In the genomic region with DNA sequence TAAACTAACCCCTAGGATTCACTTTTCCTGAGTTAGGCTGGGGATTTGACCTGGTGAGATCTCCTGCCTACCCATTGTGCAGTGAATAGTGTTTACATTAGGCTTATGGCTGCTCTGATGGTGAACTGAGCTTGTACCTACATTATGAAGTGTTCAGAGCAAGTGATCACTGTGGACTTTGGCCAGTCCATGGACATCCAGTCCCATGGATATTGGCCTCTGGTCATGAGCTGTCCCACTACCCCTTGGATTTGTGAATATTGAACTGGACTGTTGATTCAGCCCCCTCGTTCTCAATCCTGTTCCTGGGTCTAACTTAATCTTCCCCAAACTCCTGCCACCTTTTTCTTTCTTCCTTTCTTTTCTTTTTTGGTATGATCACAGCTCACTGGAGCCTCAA, we compare ENCODE assay signal across 1 cellular context.
TF ChIP-seq lines count a peak whose summit lies in the region.

No MANE protein-coding gene starts in this region.

TF ChIP-seq in HepG2, 621 proteins besides CTCF, POLR2A, EP300 and RAD21 (continued from another document and continues in another):
- TF ChIP-seq, protein P1, sequence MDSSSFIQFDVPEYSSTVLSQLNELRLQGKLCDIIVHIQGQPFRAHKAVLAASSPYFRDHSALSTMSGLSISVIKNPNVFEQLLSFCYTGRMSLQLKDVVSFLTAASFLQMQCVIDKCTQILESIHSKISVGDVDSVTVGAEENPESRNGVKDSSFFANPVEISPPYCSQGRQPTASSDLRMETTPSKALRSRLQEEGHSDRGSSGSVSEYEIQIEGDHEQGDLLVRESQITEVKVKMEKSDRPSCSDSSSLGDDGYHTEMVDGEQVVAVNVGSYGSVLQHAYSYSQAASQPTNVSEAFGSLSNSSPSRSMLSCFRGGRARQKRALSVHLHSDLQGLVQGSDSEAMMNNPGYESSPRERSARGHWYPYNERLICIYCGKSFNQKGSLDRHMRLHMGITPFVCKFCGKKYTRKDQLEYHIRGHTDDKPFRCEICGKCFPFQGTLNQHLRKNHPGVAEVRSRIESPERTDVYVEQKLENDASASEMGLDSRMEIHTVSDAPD (CRISPR knock-in tag; IDR thresholded peaks at IDR 0.05), result peak; percentile 80; the same call in 1 of the 2 replicates
- 0 out of 2 replicates have a peak, but pooled peaks have one; percentile 47 for TF ChIP-seq KLF15 (CRISPR knock-in tag; IDR thresholded peaks at IDR 0.05; ENCODE audit: borderline replicate concordance)
- TF ChIP-seq, protein P2, sequence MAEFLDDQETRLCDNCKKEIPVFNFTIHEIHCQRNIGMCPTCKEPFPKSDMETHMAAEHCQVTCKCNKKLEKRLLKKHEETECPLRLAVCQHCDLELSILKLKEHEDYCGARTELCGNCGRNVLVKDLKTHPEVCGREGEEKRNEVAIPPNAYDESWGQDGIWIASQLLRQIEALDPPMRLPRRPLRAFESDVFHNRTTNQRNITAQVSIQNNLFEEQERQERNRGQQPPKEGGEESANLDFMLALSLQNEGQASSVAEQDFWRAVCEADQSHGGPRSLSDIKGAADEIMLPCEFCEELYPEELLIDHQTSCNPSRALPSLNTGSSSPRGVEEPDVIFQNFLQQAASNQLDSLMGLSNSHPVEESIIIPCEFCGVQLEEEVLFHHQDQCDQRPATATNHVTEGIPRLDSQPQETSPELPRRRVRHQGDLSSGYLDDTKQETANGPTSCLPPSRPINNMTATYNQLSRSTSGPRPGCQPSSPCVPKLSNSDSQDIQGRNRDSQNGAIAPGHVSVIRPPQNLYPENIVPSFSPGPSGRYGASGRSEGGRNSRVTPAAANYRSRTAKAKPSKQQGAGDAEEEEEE (CRISPR knock-in tag; IDR thresholded peaks at IDR 0.05; ENCODE audit: borderline replicate concordance), result no peak; the same call in 1 of the 2 replicates
- TF ChIP-seq ZNF781 (CRISPR knock-in tag; IDR thresholded peaks at IDR 0.05; ENCODE audit: borderline replicate concordance, not compliant biosample characterization), result no peak
- TF ChIP-seq RBM39 (IDR thresholded peaks at IDR 0.05; ENCODE audit: low read depth, low read length, poor library complexity, severe bottlenecking), result no peak
- no peak for TF ChIP-seq ASH2L (IDR thresholded peaks at IDR 0.05; ENCODE audit: insufficient read length, low read depth, low read length)
- TF ChIP-seq NKX3-1 (CRISPR knock-in tag; IDR thresholded peaks at IDR 0.05), result no peak
- no peak for TF ChIP-seq ZNF337 (CRISPR knock-in tag; IDR thresholded peaks at IDR 0.05; ENCODE audit: borderline replicate concordance, low read depth)
- TF ChIP-seq RXRA (CRISPR knock-in tag; IDR thresholded peaks at IDR 0.05), result no peak; the same call in 1 of the 2 replicates
- TF ChIP-seq, protein P3, sequence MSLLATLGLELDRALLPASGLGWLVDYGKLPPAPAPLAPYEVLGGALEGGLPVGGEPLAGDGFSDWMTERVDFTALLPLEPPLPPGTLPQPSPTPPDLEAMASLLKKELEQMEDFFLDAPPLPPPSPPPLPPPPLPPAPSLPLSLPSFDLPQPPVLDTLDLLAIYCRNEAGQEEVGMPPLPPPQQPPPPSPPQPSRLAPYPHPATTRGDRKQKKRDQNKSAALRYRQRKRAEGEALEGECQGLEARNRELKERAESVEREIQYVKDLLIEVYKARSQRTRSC (CRISPR knock-in tag; IDR thresholded peaks at IDR 0.05; ENCODE audit: low read depth), result no peak
- TF ChIP-seq, protein P4, sequence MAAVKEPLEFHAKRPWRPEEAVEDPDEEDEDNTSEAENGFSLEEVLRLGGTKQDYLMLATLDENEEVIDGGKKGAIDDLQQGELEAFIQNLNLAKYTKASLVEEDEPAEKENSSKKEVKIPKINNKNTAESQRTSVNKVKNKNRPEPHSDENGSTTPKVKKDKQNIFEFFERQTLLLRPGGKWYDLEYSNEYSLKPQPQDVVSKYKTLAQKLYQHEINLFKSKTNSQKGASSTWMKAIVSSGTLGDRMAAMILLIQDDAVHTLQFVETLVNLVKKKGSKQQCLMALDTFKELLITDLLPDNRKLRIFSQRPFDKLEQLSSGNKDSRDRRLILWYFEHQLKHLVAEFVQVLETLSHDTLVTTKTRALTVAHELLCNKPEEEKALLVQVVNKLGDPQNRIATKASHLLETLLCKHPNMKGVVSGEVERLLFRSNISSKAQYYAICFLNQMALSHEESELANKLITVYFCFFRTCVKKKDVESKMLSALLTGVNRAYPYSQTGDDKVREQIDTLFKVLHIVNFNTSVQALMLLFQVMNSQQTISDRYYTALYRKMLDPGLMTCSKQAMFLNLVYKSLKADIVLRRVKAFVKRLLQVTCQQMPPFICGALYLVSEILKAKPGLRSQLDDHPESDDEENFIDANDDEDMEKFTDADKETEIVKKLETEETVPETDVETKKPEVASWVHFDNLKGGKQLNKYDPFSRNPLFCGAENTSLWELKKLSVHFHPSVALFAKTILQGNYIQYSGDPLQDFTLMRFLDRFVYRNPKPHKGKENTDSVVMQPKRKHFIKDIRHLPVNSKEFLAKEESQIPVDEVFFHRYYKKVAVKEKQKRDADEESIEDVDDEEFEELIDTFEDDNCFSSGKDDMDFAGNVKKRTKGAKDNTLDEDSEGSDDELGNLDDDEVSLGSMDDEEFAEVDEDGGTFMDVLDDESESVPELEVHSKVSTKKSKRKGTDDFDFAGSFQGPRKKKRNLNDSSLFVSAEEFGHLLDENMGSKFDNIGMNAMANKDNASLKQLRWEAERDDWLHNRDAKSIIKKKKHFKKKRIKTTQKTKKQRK (IDR thresholded peaks at IDR 0.05; ENCODE audit: low read length), result no peak
- TF ChIP-seq, protein P5, sequence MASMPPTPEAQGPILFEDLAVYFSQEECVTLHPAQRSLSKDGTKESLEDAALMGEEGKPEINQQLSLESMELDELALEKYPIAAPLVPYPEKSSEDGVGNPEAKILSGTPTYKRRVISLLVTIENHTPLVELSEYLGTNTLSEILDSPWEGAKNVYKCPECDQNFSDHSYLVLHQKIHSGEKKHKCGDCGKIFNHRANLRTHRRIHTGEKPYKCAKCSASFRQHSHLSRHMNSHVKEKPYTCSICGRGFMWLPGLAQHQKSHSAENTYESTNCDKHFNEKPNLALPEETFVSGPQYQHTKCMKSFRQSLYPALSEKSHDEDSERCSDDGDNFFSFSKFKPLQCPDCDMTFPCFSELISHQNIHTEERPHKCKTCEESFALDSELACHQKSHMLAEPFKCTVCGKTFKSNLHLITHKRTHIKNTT (CRISPR knock-in tag; IDR thresholded peaks at IDR 0.05), result no peak
- TF ChIP-seq, protein P6, sequence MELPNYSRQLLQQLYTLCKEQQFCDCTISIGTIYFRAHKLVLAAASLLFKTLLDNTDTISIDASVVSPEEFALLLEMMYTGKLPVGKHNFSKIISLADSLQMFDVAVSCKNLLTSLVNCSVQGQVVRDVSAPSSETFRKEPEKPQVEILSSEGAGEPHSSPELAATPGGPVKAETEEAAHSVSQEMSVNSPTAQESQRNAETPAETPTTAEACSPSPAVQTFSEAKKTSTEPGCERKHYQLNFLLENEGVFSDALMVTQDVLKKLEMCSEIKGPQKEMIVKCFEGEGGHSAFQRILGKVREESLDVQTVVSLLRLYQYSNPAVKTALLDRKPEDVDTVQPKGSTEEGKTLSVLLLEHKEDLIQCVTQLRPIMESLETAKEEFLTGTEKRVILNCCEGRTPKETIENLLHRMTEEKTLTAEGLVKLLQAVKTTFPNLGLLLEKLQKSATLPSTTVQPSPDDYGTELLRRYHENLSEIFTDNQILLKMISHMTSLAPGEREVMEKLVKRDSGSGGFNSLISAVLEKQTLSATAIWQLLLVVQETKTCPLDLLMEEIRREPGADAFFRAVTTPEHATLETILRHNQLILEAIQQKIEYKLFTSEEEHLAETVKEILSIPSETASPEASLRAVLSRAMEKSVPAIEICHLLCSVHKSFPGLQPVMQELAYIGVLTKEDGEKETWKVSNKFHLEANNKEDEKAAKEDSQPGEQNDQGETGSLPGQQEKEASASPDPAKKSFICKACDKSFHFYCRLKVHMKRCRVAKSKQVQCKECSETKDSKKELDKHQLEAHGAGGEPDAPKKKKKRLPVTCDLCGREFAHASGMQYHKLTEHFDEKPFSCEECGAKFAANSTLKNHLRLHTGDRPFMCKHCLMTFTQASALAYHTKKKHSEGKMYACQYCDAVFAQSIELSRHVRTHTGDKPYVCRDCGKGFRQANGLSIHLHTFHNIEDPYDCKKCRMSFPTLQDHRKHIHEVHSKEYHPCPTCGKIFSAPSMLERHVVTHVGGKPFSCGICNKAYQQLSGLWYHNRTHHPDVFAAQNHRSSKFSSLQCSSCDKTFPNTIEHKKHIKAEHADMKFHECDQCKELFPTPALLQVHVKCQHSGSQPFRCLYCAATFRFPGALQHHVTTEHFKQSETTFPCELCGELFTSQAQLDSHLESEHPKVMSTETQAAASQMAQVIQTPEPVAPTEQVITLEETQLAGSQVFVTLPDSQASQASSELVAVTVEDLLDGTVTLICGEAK (IDR thresholded peaks at IDR 0.05), result no peak
- TF ChIP-seq, protein P6 (CRISPR knock-in tag; IDR thresholded peaks at IDR 0.05), result no peak
- no peak for TF ChIP-seq ZNF530 (CRISPR knock-in tag; IDR thresholded peaks at IDR 0.05; ENCODE audit: low read depth)
- TF ChIP-seq FIP1L1 (IDR thresholded peaks at IDR 0.05; ENCODE audit: borderline replicate concordance, insufficient read depth, low read depth, low read length), result no peak
- TF ChIP-seq, protein P7, sequence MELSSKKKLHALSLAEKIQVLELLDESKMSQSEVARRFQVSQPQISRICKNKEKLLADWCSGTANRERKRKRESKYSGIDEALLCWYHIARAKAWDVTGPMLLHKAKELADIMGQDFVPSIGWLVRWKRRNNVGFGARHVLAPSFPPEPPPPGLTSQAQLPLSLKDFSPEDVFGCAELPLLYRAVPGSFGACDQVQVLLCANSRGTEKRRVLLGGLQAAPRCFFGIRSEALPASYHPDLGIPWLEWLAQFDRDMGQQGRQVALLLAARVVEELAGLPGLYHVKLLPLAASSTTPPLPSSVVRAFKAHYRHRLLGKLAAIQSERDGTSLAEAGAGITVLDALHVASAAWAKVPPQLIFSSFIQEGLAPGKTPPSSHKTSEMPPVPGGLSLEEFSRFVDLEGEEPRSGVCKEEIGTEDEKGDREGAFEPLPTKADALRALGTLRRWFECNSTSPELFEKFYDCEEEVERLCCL (CRISPR knock-in tag; IDR thresholded peaks at IDR 0.05; ENCODE audit: borderline replicate concordance), result no peak
- TF ChIP-seq AGO2 (optimal IDR thresholded peaks at IDR 0.05; ENCODE audit: low read depth, low read length), result no peak
- TF ChIP-seq SAFB2 (CRISPR knock-in tag; IDR thresholded peaks at IDR 0.05; ENCODE audit: borderline replicate concordance, low read depth), result no peak
- peak; percentile 56 for TF ChIP-seq HMG20A (CRISPR knock-in tag; IDR thresholded peaks at IDR 0.05; ENCODE audit: borderline replicate concordance)
- TF ChIP-seq BORCS8-MEF2B (CRISPR knock-in tag; IDR thresholded peaks at IDR 0.05), result no peak
- TF ChIP-seq, protein P8, sequence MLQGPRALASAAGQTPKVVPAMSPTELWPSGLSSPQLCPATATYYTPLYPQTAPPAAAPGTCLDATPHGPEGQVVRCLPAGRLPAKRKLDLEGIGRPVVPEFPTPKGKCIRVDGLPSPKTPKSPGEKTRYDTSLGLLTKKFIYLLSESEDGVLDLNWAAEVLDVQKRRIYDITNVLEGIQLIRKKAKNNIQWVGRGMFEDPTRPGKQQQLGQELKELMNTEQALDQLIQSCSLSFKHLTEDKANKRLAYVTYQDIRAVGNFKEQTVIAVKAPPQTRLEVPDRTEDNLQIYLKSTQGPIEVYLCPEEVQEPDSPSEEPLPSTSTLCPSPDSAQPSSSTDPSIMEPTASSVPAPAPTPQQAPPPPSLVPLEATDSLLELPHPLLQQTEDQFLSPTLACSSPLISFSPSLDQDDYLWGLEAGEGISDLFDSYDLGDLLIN (CRISPR knock-in tag; IDR thresholded peaks at IDR 0.05; ENCODE audit: borderline replicate concordance), result no peak
- peak; percentile 29; the same call in 1 of the 2 replicates for TF ChIP-seq ZNF788 (CRISPR knock-in tag; IDR thresholded peaks at IDR 0.05; ENCODE audit: borderline replicate concordance)
- TF ChIP-seq HCFC1 (IDR thresholded peaks at IDR 0.05; ENCODE audit: low read depth, low read length), result no peak
- no peak for TF ChIP-seq TCF12 (IDR thresholded peaks at IDR 0.05)
- no peak for TF ChIP-seq TCF12 (CRISPR knock-in tag; IDR thresholded peaks at IDR 0.05)
- peak; percentile 13; the same call in 1 of the 2 replicates for TF ChIP-seq SP4 (CRISPR knock-in tag; IDR thresholded peaks at IDR 0.05)
- TF ChIP-seq TEAD3 (CRISPR knock-in tag; optimal IDR thresholded peaks at IDR 0.05; ENCODE audit: borderline replicate concordance), result peak; percentile 69
- TF ChIP-seq FOXA3 (CRISPR knock-in tag; IDR thresholded peaks at IDR 0.05), result peak; percentile 92
- TF ChIP-seq, protein P9, sequence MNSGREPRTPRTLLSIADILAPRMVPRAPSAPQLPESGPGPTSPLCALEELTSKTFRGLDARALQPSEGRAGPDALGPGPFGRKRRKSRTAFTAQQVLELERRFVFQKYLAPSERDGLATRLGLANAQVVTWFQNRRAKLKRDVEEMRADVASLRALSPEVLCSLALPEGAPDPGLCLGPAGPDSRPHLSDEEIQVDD (CRISPR knock-in tag; IDR thresholded peaks at IDR 0.05; ENCODE audit: borderline replicate concordance), result no peak
